In genomic region chr9:93072383-93072795, GRCh38 we compare ENCODE assay signal across 9 cellular contexts. TPM values are rescaled to one million over a fixed set of nuclear protein-coding genes. Genes with fewer than 3 reads are reported as not detected.
A peak's percentile ranks its signal among the peaks of the same experiment; 100 is the strongest.
DNase-seq lines count a peak whose midpoint lies in the region; ATAC-seq and TF ChIP-seq lines count a peak whose summit lies in the region.
"Had no signal": no experiment of that assay in that cellular context is flagged by ENCODE, and none has a peak within 500 bp of the region (broad histone marks: within the 10 kb centered on the region; RNA-seq: fewer than 3 reads in every experiment).

No MANE protein-coding gene starts in this region.

- peak overlapping the region in 2 of 4 donors; percentile 33 to 50 for H3K4me3 Mint-ChIP-seq in CD4-positive, CD25-positive, alpha-beta regulatory T cell

- no peaks in the 10 kb centered on the region for H3K27me3 Mint-ChIP-seq in CD4-positive, CD25-positive, alpha-beta regulatory T cell

- peak overlapping the region; percentile 64 to 94 (median 81) for H3K27ac Mint-ChIP-seq in CD4-positive, CD25-positive, alpha-beta regulatory T cell

- TF ChIP-seq POLR2A in GM18505 (IDR thresholded peaks at IDR 0.05; ENCODE audit: borderline replicate concordance, extremely low read depth, insufficient read depth, insufficient read length) = no peak

- H3K9me3 ChIP-seq in A673 (ENCODE audit: low read depth, low read length, poor library complexity, severe bottlenecking) = no peaks in the 10 kb centered on the region
- H3K9me3 ChIP-seq in CD4-positive, CD25-positive, alpha-beta regulatory T cell (ENCODE audit: control insufficient read depth in 2 of 2, low read length in 2 of 2) = no peaks in the 10 kb centered on the region
- peaks cover 0 to 3% (median 0%) of the 10 kb centered on the region in 11 donors for H3K9me3 ChIP-seq in heart right ventricle

- H3K4me1 ChIP-seq in A673 (ENCODE audit: insufficient read depth, low read length, poor library complexity, severe bottlenecking) (peaks cover 7% of the 10 kb centered on the region), heart right ventricle (peaks cover 0 to 12% (median 4%) of the 10 kb centered on the region in 9 donors)
- peaks cover 29% of the 10 kb centered on the region for H3K4me1 ChIP-seq in CD4-positive, CD25-positive, alpha-beta regulatory T cell (ENCODE audit: control insufficient read depth, insufficient read depth, low read length, poor library complexity, severe bottlenecking)

- CTCF ChIA-PET in A673 (lab: Charles Lee) = no interaction called here

- POLR2A ChIA-PET in A673 (lab: Charles Lee; ENCODE audit: low non-redundant PET) = no interaction called here

- ATAC-seq in CD4-positive, CD25-positive, alpha-beta regulatory T cell (ENCODE audit: low read depth in 2 of 2) = no peak
- ATAC-seq in heart right ventricle (peak; percentile 20 to 89 (median 72)), GM21717 (IDR thresholded peaks at IDR 0.05; ENCODE audit: unreplicated experiment) (no peak), GM18505 (IDR thresholded peaks at IDR 0.05; ENCODE audit: unreplicated experiment) (no peak), GM18511 (IDR thresholded peaks at IDR 0.05; ENCODE audit: unreplicated experiment) (no peak)

- H3K36me3 ChIP-seq in A673 (ENCODE audit: insufficient read depth, low read length, poor library complexity, severe bottlenecking) (no peaks in the 10 kb centered on the region), heart right ventricle (no peaks in the 10 kb centered on the region)
- peaks cover 62% of the 10 kb centered on the region for H3K36me3 ChIP-seq in CD4-positive, CD25-positive, alpha-beta regulatory T cell (ENCODE audit: control insufficient read depth, insufficient read depth, low read length)

- H3K27ac ChIP-seq in A673 (ENCODE audit: low read depth, low read length, poor library complexity, severe bottlenecking) (no peak overlapping the region), heart right ventricle (no peak overlapping the region)
- H3K27ac ChIP-seq in CD4-positive, CD25-positive, alpha-beta regulatory T cell (ENCODE audit: insufficient read depth, low read length, poor library complexity, severe bottlenecking) = peak overlapping the region; percentile 28

- H3K36me3 Mint-ChIP-seq in CD4-positive, CD25-positive, alpha-beta regulatory T cell = peaks cover 39% of the 10 kb centered on the region

- BruUV-seq in A673 (replicated peaks; lab: Mats Ljungman, UMichigan) = no TSS peak

- no peaks in the 10 kb centered on the region for H3K9me3 Mint-ChIP-seq in CD4-positive, CD25-positive, alpha-beta regulatory T cell

- WGBS in heart right ventricle, 2 donors = 25 to 35% methylated on average over 5 of the region's 5 CpGs

- peak; percentile 34 for DNase-seq in A673 (ENCODE audit: low spot score)
- no peak for DNase-seq in CD4-positive, CD25-positive, alpha-beta regulatory T cell
- DNase-seq in OCI-M1 (lab: John Stamatoyannopoulos, UW) = peak; percentile 36
- DNase-seq in heart right ventricle = no peak
- no peak for DNase-seq in AG20443 (ENCODE audit: low spot score)
- DNase-seq: NCI-H1694 had no signal

- H3K27me3 ChIP-seq in A673 (replicated peaks; ENCODE audit: insufficient read depth, low read depth, low read length, poor library complexity) (no peaks in the 10 kb centered on the region), heart right ventricle (no peaks in the 10 kb centered on the region)
- H3K27me3 ChIP-seq in CD4-positive, CD25-positive, alpha-beta regulatory T cell (ENCODE audit: control insufficient read depth, insufficient read depth, low read length) = no peaks in the 10 kb centered on the region

- H3K4me1 Mint-ChIP-seq in CD4-positive, CD25-positive, alpha-beta regulatory T cell = peaks cover 32 to 89% (median 41%) of the 10 kb centered on the region in 4 donors

- no peak overlapping the region for H3K4me3 ChIP-seq in A673 (ENCODE audit: low read depth, low read length, poor library complexity, severe bottlenecking)
- no peak overlapping the region for H3K4me3 ChIP-seq in CD4-positive, CD25-positive, alpha-beta regulatory T cell (ENCODE audit: low read depth, low read length)
- H3K4me3 ChIP-seq in heart right ventricle = no peak overlapping the region

- intact Hi-C loops in A673 (cut with micrococcal nuclease; ENCODE audit: unreplicated experiment) = no loop called here
- intact Hi-C loops in heart right ventricle (cut with DNase I) = no loop called here

- TF ChIP-seq CTCF in A673 (conservative IDR thresholded peaks at IDR 0.05; ENCODE audit: low read depth, low read length) (no peak), heart right ventricle (IDR thresholded peaks at IDR 0.05) (no peak)

RNA-seq across cellular contexts. Expression of gene SUSD3, which starts 13.9 kb away (rescaled TPM):
- total RNA-seq in A673 (2021) (not detected in 2 replicates), heart right ventricle (1 to 10 TPM in 3 of 10 donors, under 1 TPM in 6, not detected in 1; 0.40 to 2.1 (median 0.79) TPM)
- total RNA-seq in CD4-positive, CD25-positive, alpha-beta regulatory T cell = 68.7 TPM
- 100 to 1,000 TPM; 187 to 229 (median 210) TPM for polyA plus RNA-seq in CD4-positive, CD25-positive, alpha-beta regulatory T cell
- under 1 TPM; 0.74 to 0.88 TPM for polyA plus RNA-seq in heart right ventricle

RNA-seq across cellular contexts. Expression of gene CARD19, which starts 23.6 kb away (rescaled TPM):
- 12.2 and 16.2 TPM in 2 replicates for total RNA-seq in A673 (2021)
- 60.0 TPM for total RNA-seq in CD4-positive, CD25-positive, alpha-beta regulatory T cell
- 10 to 100 TPM; 64.8 to 89.1 (median 75.3) TPM for polyA plus RNA-seq in CD4-positive, CD25-positive, alpha-beta regulatory T cell
- 10 to 100 TPM; 22.3 to 33.7 (median 25.9) TPM for total RNA-seq in heart right ventricle
- 10 to 100 TPM; 41.9 to 47.3 TPM for polyA plus RNA-seq in heart right ventricle

Comparison
In these comparisons a context has a peak if more than half of its experiments do, and no peak if none do; other contexts are left out.
1. DNase-seq: peak in A673 (single experiment) and OCI-M1 (single experiment); none in CD4-positive, CD25-positive, alpha-beta regulatory T cell (0 of 3), heart right ventricle (0 of 2) and AG20443 (single experiment).
2. ATAC-seq: peak in heart right ventricle (8 of 8); none in CD4-positive, CD25-positive, alpha-beta regulatory T cell (0 of 2), GM21717 (single experiment), GM18505 (single experiment) and GM18511 (single experiment).
3. RNA of gene SUSD3, which starts 13.9 kb away (total RNA-seq): 68.7 TPM in CD4-positive, CD25-positive, alpha-beta regulatory T cell (single experiment); 0.40 to 2.1 TPM in heart right ventricle and not detected in A673; every median in the first group is over 10 times any median in the second.